Comparison of ENCODE assay signal across 1 cellular context in the genomic region with DNA sequence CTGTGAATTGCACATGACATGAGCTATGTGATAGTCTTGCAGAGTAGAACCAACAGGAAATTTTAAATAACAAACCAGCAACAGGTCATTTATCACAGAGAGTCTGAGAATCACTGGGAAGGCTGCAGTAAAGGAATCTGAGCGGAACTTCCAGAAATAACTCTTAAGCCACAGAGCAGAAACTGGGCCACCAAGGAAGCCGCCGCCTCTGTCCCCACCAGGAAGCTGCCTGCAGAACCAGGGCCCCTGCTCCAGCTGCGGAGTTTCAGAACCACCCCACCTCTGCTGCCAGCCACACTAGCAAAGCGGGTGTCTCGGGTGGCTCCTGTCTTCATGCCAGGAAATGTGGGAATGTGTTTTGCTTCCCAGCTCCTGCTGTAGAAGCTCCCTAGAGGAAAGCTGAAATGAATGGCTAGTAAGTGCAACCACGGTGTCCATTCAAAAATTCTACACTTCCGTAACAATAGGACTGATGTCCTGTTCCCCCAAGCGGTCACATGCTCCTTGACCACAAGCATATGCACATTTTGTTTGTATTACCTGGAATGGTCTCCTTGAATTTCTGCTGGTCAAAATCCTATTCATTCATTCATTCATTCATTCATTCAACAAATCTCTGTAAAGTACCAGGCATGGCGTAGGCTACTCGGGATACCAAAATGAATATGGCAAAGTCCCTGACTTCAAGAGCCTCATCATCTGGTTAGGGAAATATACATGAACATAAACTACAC.
TF ChIP-seq lines count a peak whose summit lies in the region.

No MANE protein-coding gene starts in this region.

TF ChIP-seq in K562, 482 proteins besides CTCF, POLR2A, EP300 and RAD21:
- peak; percentile 86 for TF ChIP-seq ZNF24 (IDR thresholded peaks at IDR 0.05)
- TF ChIP-seq, protein P1, sequence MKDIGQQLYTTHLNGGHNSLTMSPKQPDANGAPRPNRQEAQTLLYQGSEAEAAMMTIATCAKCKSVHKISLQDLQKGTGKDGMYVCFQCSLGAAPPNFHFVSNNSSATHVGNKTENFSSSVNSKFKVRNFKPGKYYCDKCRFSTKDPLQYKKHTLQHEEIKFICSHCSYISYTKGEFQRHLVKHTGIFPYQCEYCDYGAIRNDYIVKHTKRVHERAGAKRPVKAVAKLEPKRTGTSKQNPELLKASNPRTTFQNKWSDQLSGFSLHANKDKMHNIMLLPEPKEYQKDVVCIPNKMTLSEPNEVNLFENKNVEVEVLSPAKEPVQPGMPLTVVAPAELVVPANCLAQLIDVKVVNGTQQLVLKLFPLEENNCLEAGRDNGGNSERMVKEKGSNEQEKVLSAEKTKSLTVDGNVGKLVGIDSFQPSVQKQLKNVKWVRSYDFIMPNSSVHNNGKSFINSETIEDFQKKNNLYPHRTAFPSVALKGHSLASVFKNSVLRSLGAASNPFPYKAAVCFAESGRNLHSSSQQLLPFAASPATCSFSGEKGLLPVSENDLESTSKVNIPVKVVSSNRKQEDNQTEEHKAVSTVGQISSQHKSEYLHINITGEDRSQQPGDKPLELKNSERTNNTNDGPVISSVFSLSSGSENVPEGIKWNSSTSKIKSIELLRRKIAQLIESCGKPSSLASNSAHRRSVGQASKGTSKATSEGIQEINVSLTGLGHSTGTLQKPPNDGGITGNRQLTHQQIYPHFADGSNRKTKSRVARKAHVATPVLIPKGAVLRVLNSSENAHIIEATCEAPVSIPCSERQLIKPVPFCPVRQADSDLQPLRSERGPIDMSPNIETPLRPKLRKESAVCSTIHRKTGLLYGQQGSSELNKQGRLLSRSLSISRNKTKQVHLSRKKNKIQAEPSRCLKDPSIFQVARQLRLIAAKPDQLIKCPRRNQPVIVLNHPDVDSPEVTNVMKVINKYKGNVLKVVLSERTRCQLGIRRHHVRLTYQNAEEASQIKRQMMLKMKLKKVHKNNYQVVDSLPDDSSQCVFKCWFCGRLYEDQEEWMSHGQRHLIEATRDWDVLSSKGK (CRISPR knock-in tag; IDR thresholded peaks at IDR 0.05): no peak
